In the genomic region with DNA sequence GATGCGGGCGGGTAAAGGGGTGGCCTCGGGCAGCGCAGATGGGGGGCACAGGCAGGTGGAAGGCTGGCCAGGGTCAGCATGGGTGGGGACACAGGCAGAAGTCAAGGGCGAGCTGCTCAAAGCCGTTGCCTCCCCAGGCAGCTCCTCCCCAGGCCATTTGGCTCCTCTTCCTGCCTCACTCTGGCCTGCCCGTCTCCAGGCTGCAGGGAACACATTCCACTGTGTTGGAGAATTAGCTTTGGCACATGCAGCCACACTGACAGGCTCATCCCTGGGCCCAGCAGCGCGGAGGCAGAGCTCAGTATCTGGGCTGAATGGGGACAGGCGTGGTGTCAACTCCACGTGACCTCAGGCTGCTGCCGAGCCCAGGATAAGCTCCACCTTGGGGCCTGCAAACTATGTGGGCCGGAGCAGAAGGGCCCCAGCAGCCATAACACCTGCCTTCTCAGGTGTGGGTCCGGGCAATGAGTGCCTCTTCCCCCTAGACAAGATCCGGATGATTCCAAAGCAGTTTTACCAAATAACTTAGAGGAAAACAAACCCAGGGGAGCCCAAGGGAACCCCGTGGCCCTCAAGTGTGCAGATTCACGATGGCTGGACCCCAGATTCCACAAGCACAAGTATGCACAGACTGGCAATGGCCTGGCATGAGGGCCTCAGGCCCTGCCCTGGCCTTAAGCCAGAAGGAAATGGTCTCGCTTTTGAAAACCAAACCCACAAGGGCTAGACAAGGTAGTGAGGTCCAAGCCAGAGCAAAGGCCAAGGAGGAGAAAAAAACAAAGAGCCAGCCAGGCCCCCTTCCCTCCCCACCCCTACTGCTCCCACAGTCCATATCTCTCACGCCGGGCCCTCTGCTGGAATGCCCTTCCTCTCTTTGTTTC, we compare ENCODE assay signal across 10 cellular contexts. TPM values are rescaled to one million over a fixed set of nuclear protein-coding genes. Genes with fewer than 3 reads are reported as not detected.
DNase-seq lines count a peak whose midpoint lies in the region; ATAC-seq and TF ChIP-seq lines count a peak whose summit lies in the region.
"Had no signal": no experiment of that assay in that cellular context is flagged by ENCODE, and none has a peak within 500 bp of the region (broad histone marks: within the 10 kb centered on the region; RNA-seq: fewer than 3 reads in every experiment).

No MANE protein-coding gene starts in this region.

- H3K27ac Mint-ChIP-seq in activated naive CD4-positive, alpha-beta T cell treated with anti-CD3 and anti-CD28 coated beads for 36 hours: no peak overlapping the region

- no peaks in the 10 kb centered on the region for H3K4me1 Mint-ChIP-seq in activated naive CD4-positive, alpha-beta T cell treated with anti-CD3 and anti-CD28 coated beads for 36 hours (ENCODE audit: low read depth)

- WGBS in IMR-90 (ENCODE audit: extremely low coverage in 2 of 2, insufficient read length in 1 of 2), 2 experiments: 76% methylated on average over 8 of the region's 20 CpGs; no CpG with 5 or more reads in 1 of the 2 experiments
- 37 to 46% methylated on average over 12 to 16 of the region's 20 CpGs for WGBS in esophagus squamous epithelium, 2 donors
- WGBS in mesodermal cell (ENCODE audit: insufficient coverage in 2 of 2), 2 experiments: 72 to 84% methylated on average over 15 to 17 of the region's 20 CpGs
- 39% methylated on average over 16 of the region's 20 CpGs for WGBS in suprapubic skin

- TF ChIP-seq RAD21 in IMR-90 (IDR thresholded peaks at IDR 0.05; ENCODE audit: low read length): no peak

- H3K27me3 ChIP-seq in IMR-90 (ENCODE audit: control insufficient read depth, insufficient read depth, low read length): no peaks in the 10 kb centered on the region
- H3K27me3 ChIP-seq in esophagus squamous epithelium: no peaks in the 10 kb centered on the region
- no peaks in the 10 kb centered on the region for H3K27me3 ChIP-seq in suprapubic skin

- H3K4me3 ChIP-seq in IMR-90 (ENCODE audit: insufficient read depth, low read depth, low read length) (no peak overlapping the region), esophagus squamous epithelium (no peak overlapping the region), mesodermal cell (ENCODE audit: extremely low read depth, insufficient read depth, low read length, poor library complexity, severe bottlenecking) (no peak overlapping the region), suprapubic skin (no peak overlapping the region)

- H2BK5ac ChIP-seq in IMR-90 (ENCODE audit: low read depth, low read length, poor library complexity, severe bottlenecking): no peak overlapping the region

- intact Hi-C loops in IMR-90 (cut with micrococcal nuclease) (no loop called here), esophagus squamous epithelium (cut with DNase I) (no loop called here)
- intact Hi-C loops in activated naive CD4-positive, alpha-beta T cell treated with anti-CD3 and anti-CD28 coated beads for 36 hours (cut with micrococcal nuclease): no loop called here

- no peak overlapping the region for H3K4ac ChIP-seq in IMR-90 (ENCODE audit: low read depth, low read length)

- no TSS peak for BruUV-seq in IMR-90 (replicated peaks; lab: Mats Ljungman, UMichigan)

- H2BK120ac ChIP-seq in IMR-90 (ENCODE audit: low read depth, low read length): no peak overlapping the region

- H3K9me3 ChIP-seq in IMR-90 (ENCODE audit: control insufficient read depth, insufficient read depth, low read length) (no peaks in the 10 kb centered on the region), esophagus squamous epithelium (no peaks in the 10 kb centered on the region), mesodermal cell (ENCODE audit: control insufficient read depth, low read length) (no peaks in the 10 kb centered on the region), suprapubic skin (no peaks in the 10 kb centered on the region)

- H4K91ac ChIP-seq in IMR-90 (ENCODE audit: insufficient read depth, low read depth, low read length): no peak overlapping the region

- no peak overlapping the region for H3K9ac ChIP-seq in IMR-90 (ENCODE audit: low read depth, low read length)

- no peak overlapping the region for H3K56ac ChIP-seq in IMR-90 (ENCODE audit: extremely low read depth, insufficient read depth, low read length)

- peaks cover 23 to 71% of the 10 kb centered on the region in 2 experiments for H3K79me1 ChIP-seq in IMR-90 (ENCODE audit: low read depth in 1 of 2, low read length in 2 of 2)

- in situ Hi-C loops in IMR-90 (cut with MboI; ENCODE audit: low sequenced_read_pairs): no loop called here

- TF ChIP-seq EP300 in suprapubic skin (IDR thresholded peaks at IDR 0.05): no peak

- no peak overlapping the region for H3K18ac ChIP-seq in IMR-90 (ENCODE audit: low read depth, low read length)

- DNase-seq in IMR-90 (no peak), esophagus squamous epithelium (lab: John Stamatoyannopoulos, UW) (no peak), suprapubic skin (ENCODE audit: low spot score in 2 of 2) (peak; percentile 90 to 92), NCI-H1436 (lab: John Stamatoyannopoulos, UW) (no peak)
- DNase-seq in activated effector memory CD4-positive, alpha-beta T cell treated with anti-CD3 and anti-CD28 coated beads, Interleukin-2, amount 50 U/mL, for 16 hours: no peak
- DNase-seq in activated naive CD4-positive, alpha-beta T cell treated with anti-CD3 and anti-CD28 coated beads for 36 hours: no peak
- DNase-seq: DMS79 treated with DMSO at 0.1 percent for 48 hours, kidney glomerular epithelial cell had no signal

- dilution Hi-C loops in IMR-90 (cut with HindIII; ENCODE audit: low sequenced_read_pairs, unreplicated experiment): no loop called here

- H3K9me1 ChIP-seq in IMR-90 (ENCODE audit: insufficient read depth, low read length): peaks cover 13% of the 10 kb centered on the region; the same call in 1 of the 2 replicates

- POLR2A ChIA-PET in IMR-90 (lab: Charles Lee; ENCODE audit: unreplicated experiment): no interaction called here

- H2AFZ ChIP-seq in IMR-90 (replicated peaks; ENCODE audit: low read length, poor library complexity): no peak overlapping the region

- H3K36me3 Mint-ChIP-seq in activated naive CD4-positive, alpha-beta T cell treated with anti-CD3 and anti-CD28 coated beads for 36 hours (ENCODE audit: low read depth): no peaks in the 10 kb centered on the region

- H3K27ac ChIP-seq in IMR-90 (ENCODE audit: insufficient read depth, low read length) (no peak overlapping the region), esophagus squamous epithelium (peak overlapping the region; percentile 51 to 97 (median 87)), mesodermal cell (ENCODE audit: low read depth, low read length, severe bottlenecking) (peak overlapping the region; percentile 30), suprapubic skin (peak overlapping the region; percentile 58)

- TF ChIP-seq CTCF in IMR-90 (conservative IDR thresholded peaks at IDR 0.05; ENCODE audit: low read depth, low read length) (no peak), esophagus squamous epithelium (IDR thresholded peaks at IDR 0.05) (no peak), suprapubic skin (IDR thresholded peaks at IDR 0.05) (no peak)

- no peak overlapping the region for H3K4me2 ChIP-seq in IMR-90 (ENCODE audit: low read depth, low read length)

- H4K8ac ChIP-seq in IMR-90 (ENCODE audit: low read depth in 2 of 2, low read length in 2 of 2): no peak overlapping the region

- no peak overlapping the region for H3K4me3 Mint-ChIP-seq in activated naive CD4-positive, alpha-beta T cell treated with anti-CD3 and anti-CD28 coated beads for 36 hours

- peaks cover 5% of the 10 kb centered on the region for H3K4me1 ChIP-seq in IMR-90 (ENCODE audit: control insufficient read depth, insufficient read depth, low read length)
- H3K4me1 ChIP-seq in esophagus squamous epithelium: peaks cover 28 to 94% (median 71%) of the 10 kb centered on the region in 3 donors
- peaks cover 51% of the 10 kb centered on the region for H3K4me1 ChIP-seq in mesodermal cell (ENCODE audit: control insufficient read depth, insufficient read depth, low read length, poor library complexity, severe bottlenecking)
- peaks cover 72% of the 10 kb centered on the region for H3K4me1 ChIP-seq in suprapubic skin

- no peak overlapping the region for H2AK5ac ChIP-seq in IMR-90 (ENCODE audit: low read depth, low read length)

- H3K9me3 Mint-ChIP-seq in activated naive CD4-positive, alpha-beta T cell treated with anti-CD3 and anti-CD28 coated beads for 36 hours: no peaks in the 10 kb centered on the region

- no peak overlapping the region for H2AK9ac ChIP-seq in IMR-90 (replicated peaks; ENCODE audit: low read depth, low read length, poor library complexity)

- H4K5ac ChIP-seq in IMR-90 (ENCODE audit: low read depth, low read length): no peak overlapping the region

- H3K36me3 ChIP-seq in IMR-90 (ENCODE audit: control insufficient read depth, insufficient read depth, low read length) (peaks cover 33% of the 10 kb centered on the region), esophagus squamous epithelium (peaks cover 0 to 47% (median 3%) of the 10 kb centered on the region in 3 donors), mesodermal cell (ENCODE audit: control insufficient read depth, insufficient read depth, low read length) (peaks cover 44% of the 10 kb centered on the region), suprapubic skin (peaks cover 24% of the 10 kb centered on the region)

- peaks cover 52% of the 10 kb centered on the region for H4K20me1 ChIP-seq in IMR-90 (ENCODE audit: insufficient read depth, low read length)

- no peak overlapping the region for H2BK20ac ChIP-seq in IMR-90 (ENCODE audit: low read depth, low read length)

- no peak for TF ChIP-seq POLR2A in IMR-90 (IDR thresholded peaks at IDR 0.05; ENCODE audit: low read depth, low read length)
- TF ChIP-seq POLR2A in esophagus squamous epithelium (IDR thresholded peaks at IDR 0.05): no peak
- no peak for TF ChIP-seq POLR2A in suprapubic skin (IDR thresholded peaks at IDR 0.05)

- H2BK15ac ChIP-seq in IMR-90 (ENCODE audit: low read depth, low read length): no peak overlapping the region

- H3K27me3 Mint-ChIP-seq in activated naive CD4-positive, alpha-beta T cell treated with anti-CD3 and anti-CD28 coated beads for 36 hours (ENCODE audit: low read depth): no peaks in the 10 kb centered on the region

- no peak overlapping the region for H3K23ac ChIP-seq in IMR-90 (ENCODE audit: low read depth, low read length)

- CTCF ChIA-PET in IMR-90 (lab: Yijun Ruan, JAX): no interaction called here
- CTCF ChIA-PET in activated naive CD4-positive, alpha-beta T cell treated with anti-CD3 and anti-CD28 coated beads for 36 hours (lab: Charles Lee): no interaction called here

- no peak overlapping the region for H3K14ac ChIP-seq in IMR-90 (replicated peaks; ENCODE audit: low read depth, low read length)

- ATAC-seq in IMR-90 (ENCODE audit: low read depth) (peak; percentile 59), HG03457 (IDR thresholded peaks at IDR 0.05; ENCODE audit: unreplicated experiment) (no peak)

RNA-seq across cellular contexts. Expression of gene HSPG2, which starts 40.2 kb away (rescaled TPM):
- total RNA-seq in IMR-90 (2012; rRNA removed): 15.8 and 23.3 TPM in 2 replicates
- 94.0 and 104 TPM in 2 replicates for polyA plus RNA-seq in IMR-90 (2012; rRNA removed)
- 74.1 and 160 TPM in 2 replicates for polyA plus RNA-seq in IMR-90 (2012; cell fraction: cytosol; rRNA removed)
- 187 and 684 TPM in 2 replicates for polyA plus RNA-seq in IMR-90 (2012; cell fraction: nucleus; rRNA removed; ENCODE audit: low replicate concordance)
- total RNA-seq in esophagus squamous epithelium: 100 to 1,000 TPM in 1 of 4 donors, 10 to 100 TPM in 3; 44.9 to 107 (median 54.2) TPM
- polyA plus RNA-seq in mesodermal cell (2013, experiment 1 of 2): 162 TPM
- polyA plus RNA-seq in mesodermal cell (2013, experiment 2 of 2): 102 TPM
- 100 to 1,000 TPM in 3 of 4 donors, 10 to 100 TPM in 1; 97.5 to 164 (median 131) TPM for total RNA-seq in suprapubic skin
- total RNA-seq in activated naive CD4-positive, alpha-beta T cell treated with anti-CD3 and anti-CD28 coated beads for 36 hours: 1 to 10 TPM; 4.5 to 4.9 TPM

Comparison
In these comparisons a context has a peak if more than half of its experiments do, and no peak if none do; other contexts are left out.
1. DNase-seq: peak in suprapubic skin (2 of 2); none in IMR-90 (single experiment), esophagus squamous epithelium (single experiment), activated effector memory CD4-positive, alpha-beta T cell treated with anti-CD3 and anti-CD28 coated beads, Interleukin-2, amount 50 U/mL, for 16 hours (single experiment), activated naive CD4-positive, alpha-beta T cell treated with anti-CD3 and anti-CD28 coated beads for 36 hours (single experiment) and NCI-H1436 (single experiment).